7 cellular contexts compared by ENCODE assay signal in the genomic region with DNA sequence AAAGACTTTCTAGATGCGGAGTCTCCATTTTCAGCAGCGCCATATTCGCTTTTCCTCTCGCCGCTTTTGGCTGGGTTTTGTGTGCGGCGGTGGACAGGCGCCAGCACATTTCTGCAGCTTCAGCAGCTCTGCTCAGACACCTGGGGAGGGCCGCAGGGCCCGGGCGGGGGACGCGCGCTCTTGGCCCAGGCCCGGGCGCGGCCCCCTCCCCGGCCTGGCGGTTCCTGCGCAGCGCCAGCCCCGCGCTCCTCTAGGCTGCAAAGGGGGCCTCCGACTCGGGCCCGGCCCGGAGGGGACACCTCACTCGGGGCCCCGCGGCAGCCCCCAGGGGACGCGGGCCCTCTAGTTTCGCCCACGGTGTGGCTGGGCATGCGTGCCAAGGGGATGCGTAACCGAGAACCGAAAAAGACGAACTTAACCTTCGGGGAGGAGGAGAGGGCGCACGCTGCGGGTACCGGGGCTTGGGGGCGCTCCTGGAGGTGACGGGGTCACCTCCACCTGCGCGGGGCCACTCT. TPM values are rescaled to one million over a fixed set of nuclear protein-coding genes. Genes with fewer than 3 reads are reported as not detected.
DNase-seq lines count a peak whose midpoint lies in the region; ATAC-seq and TF ChIP-seq lines count a peak whose summit lies in the region.

No MANE protein-coding gene starts in this region.

- peak overlapping the region; percentile 97 for H3K4me2 ChIP-seq in SK-N-SH

- TF ChIP-seq RAD21 in SK-N-SH (IDR thresholded peaks at IDR 0.05; ENCODE audit: low read length) = no peak

- no peaks in the 10 kb centered on the region for H4K20me1 ChIP-seq in SK-N-SH (ENCODE audit: insufficient read depth)

- CTCF ChIA-PET in SK-N-SH (lab: Yijun Ruan, JAX) = no interaction called here

- WGBS in SK-N-SH (ENCODE audit: low lambda C conversion rate) = 13% methylated on average over 33 of the region's 48 CpGs

- H3F3A ChIP-seq in SK-N-SH (replicated peaks; ENCODE audit: insufficient read depth) = peaks cover 3% of the 10 kb centered on the region

- in situ Hi-C loops in gastrocnemius medialis (cut with MboI; ENCODE audit: low sequenced_read_pairs in 4 of 4) = loop anchor here in 2 of 4 donors (5.0 to 10.0 kb wide), 2 partner anchors 62 to 65 kb away; partner anchors contain the start of gene COMMD3 (in 2 of the 2)

- no peak for TF ChIP-seq POLR2A in gastrocnemius medialis (IDR thresholded peaks at IDR 0.05)

- no peaks in the 10 kb centered on the region for H3K79me2 ChIP-seq in SK-N-SH (ENCODE audit: insufficient read depth)

- H2AFZ ChIP-seq in SK-N-SH (ENCODE audit: low read depth) = peak overlapping the region; percentile 99

- POLR2A ChIA-PET in SK-N-SH (lab: Yijun Ruan, JAX) = no interaction called here

- H3K9me3 ChIP-seq in SK-N-SH (no peaks in the 10 kb centered on the region), ascending aorta (no peaks in the 10 kb centered on the region), gastrocnemius medialis (no peaks in the 10 kb centered on the region)

- H3K9me2 ChIP-seq in SK-N-SH = no peaks in the 10 kb centered on the region

- DNase-seq in SK-N-SH (peak; percentile 81), ascending aorta (ENCODE audit: low spot score in 2 of 2) (peak in 1 of 2 donors; percentile 71), gastrocnemius medialis (peak in 1 of 2 donors; percentile 40), SK-N-DZ (ENCODE audit: low spot score) (no peak)

- intact Hi-C loops in ascending aorta (cut with DNase I) = loop anchor here (1.0 to 10.0 kb wide), 10 partner anchors 23 to 815 kb away; partner anchors contain the start of genes COMMD3, DNAJC1, PIP4K2A and SKIDA1
- intact Hi-C loops in gastrocnemius medialis (cut with DNase I; ENCODE audit: low total_unique reads) = loop anchor here (1.0 to 10.0 kb wide), 5 partner anchors 23 to 250 kb away; partner anchors contain the start of genes COMMD3 and DNAJC1

- peak overlapping the region; percentile 36 to 84 for H3K27ac ChIP-seq in SK-N-SH (ENCODE audit: low read depth in 2 of 2, low read length in 1 of 2)
- peak overlapping the region; percentile 98 for H3K27ac ChIP-seq in ascending aorta
- H3K27ac ChIP-seq in gastrocnemius medialis = peak overlapping the region; percentile 84 to 87 (median 86)

- ATAC-seq in GM18519 (IDR thresholded peaks at IDR 0.05; ENCODE audit: low FRiP score, unreplicated experiment) (peak; percentile 66), HG02678 (IDR thresholded peaks at IDR 0.05; ENCODE audit: unreplicated experiment) (peak; percentile 64), gastrocnemius medialis (peak; percentile 64 to 70)

- no peak for TF ChIP-seq EP300 in SK-N-SH (IDR thresholded peaks at IDR 0.05; ENCODE audit: borderline replicate concordance in 1 of 2, low read depth in 1 of 2, low read length in 1 of 2)

- H3K9ac ChIP-seq in SK-N-SH = peak overlapping the region; percentile 83

- TF ChIP-seq CTCF in SK-N-SH (IDR thresholded peaks at IDR 0.05) = no peak
- TF ChIP-seq CTCF in ascending aorta (IDR thresholded peaks at IDR 0.05) = no peak
- TF ChIP-seq CTCF in gastrocnemius medialis (IDR thresholded peaks at IDR 0.05 in 4 of 5, conservative IDR thresholded peaks at IDR 0.05 in 1 of 5) = no peak

- H3K36me3 ChIP-seq in SK-N-SH (replicated peaks in 1 of 2; ENCODE audit: control insufficient read depth in 1 of 2, insufficient read depth in 2 of 2, low read length in 1 of 2) (no peaks in the 10 kb centered on the region), ascending aorta (no peaks in the 10 kb centered on the region), gastrocnemius medialis (no peaks in the 10 kb centered on the region)

- H3K4me3 ChIP-seq in SK-N-SH (ENCODE audit: low read depth in 2 of 2, low read length in 1 of 2) (peak overlapping the region; percentile 53 to 62), ascending aorta (peak overlapping the region; percentile 81 to 93), iPS-11a (ENCODE audit: low read depth, low read length) (peak overlapping the region; percentile 61), gastrocnemius medialis (peak overlapping the region; percentile 72 to 84 (median 80))

- H3K4me1 ChIP-seq in SK-N-SH (ENCODE audit: control insufficient read depth in 1 of 2, insufficient read depth in 2 of 2, low read depth in 1 of 2, low read length in 1 of 2) = no peaks in the 10 kb centered on the region; a peak in 1 of 4 replicates
- H3K4me1 ChIP-seq in ascending aorta = no peaks in the 10 kb centered on the region
- H3K4me1 ChIP-seq in gastrocnemius medialis = peaks cover 7 to 9% of the 10 kb centered on the region in 2 donors

- H3K27me3 ChIP-seq in SK-N-SH (ENCODE audit: insufficient read depth) (no peaks in the 10 kb centered on the region), ascending aorta (no peaks in the 10 kb centered on the region), gastrocnemius medialis (peaks cover 0 to 3% (median 0%) of the 10 kb centered on the region in 3 donors)

TF ChIP-seq in SK-N-SH, 30 proteins besides CTCF, POLR2A, EP300 and RAD21:
- TF ChIP-seq GABPA (IDR thresholded peaks at IDR 0.05; ENCODE audit: low read depth) (no peak), CHD2 (IDR thresholded peaks at IDR 0.05; ENCODE audit: low read length, partially characterized antibody) (no peak), YY1 (IDR thresholded peaks at IDR 0.05; ENCODE audit: low read depth) (0 out of 2 replicates have a peak, but pooled peaks have one; percentile 74), RFX5 (IDR thresholded peaks at IDR 0.05; ENCODE audit: low read length) (no peak), EZH2phosphoT487 (IDR thresholded peaks at IDR 0.05; ENCODE audit: borderline replicate concordance, low read depth) (no peak), POLR2AphosphoS5 (IDR thresholded peaks at IDR 0.05; ENCODE audit: low read depth, low read length) (no peak), NRF1 (IDR thresholded peaks at IDR 0.05; ENCODE audit: low read depth, low read length) (0 out of 2 replicates have a peak, but pooled peaks have one; percentile 13), GATA2 (CRISPR knock-in tag; IDR thresholded peaks at IDR 0.05) (no peak), NFIC (IDR thresholded peaks at IDR 0.05; ENCODE audit: borderline replicate concordance) (no peak)
- TF ChIP-seq, protein P1, sequence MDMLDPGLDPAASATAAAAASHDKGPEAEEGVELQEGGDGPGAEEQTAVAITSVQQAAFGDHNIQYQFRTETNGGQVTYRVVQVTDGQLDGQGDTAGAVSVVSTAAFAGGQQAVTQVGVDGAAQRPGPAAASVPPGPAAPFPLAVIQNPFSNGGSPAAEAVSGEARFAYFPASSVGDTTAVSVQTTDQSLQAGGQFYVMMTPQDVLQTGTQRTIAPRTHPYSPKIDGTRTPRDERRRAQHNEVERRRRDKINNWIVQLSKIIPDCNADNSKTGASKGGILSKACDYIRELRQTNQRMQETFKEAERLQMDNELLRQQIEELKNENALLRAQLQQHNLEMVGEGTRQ (IDR thresholded peaks at IDR 0.05; ENCODE audit: borderline replicate concordance, low read depth, low read length) = no peak

RNA-seq across cellular contexts. Expression of gene EBLN1, which starts 34.5 kb away (rescaled TPM):
- not detected in 2 replicates for polyA plus RNA-seq in SK-N-SH (2012; rRNA removed)
- not detected in 2 replicates for polyA plus RNA-seq in SK-N-SH (2012; cell fraction: cytosol; rRNA removed)
- not detected in 2 replicates for polyA plus RNA-seq in SK-N-SH (2012; cell fraction: nucleus; rRNA removed)
- total RNA-seq in ascending aorta (not detected), gastrocnemius medialis (not detected)
- not detected in 2 replicates for polyA plus RNA-seq in SK-N-DZ (2014; cell fraction: cytosol; rRNA removed)
- polyA plus RNA-seq in SK-N-DZ (2014; cell fraction: nucleus; rRNA removed) = not detected in 2 replicates
